ENCODE assay signal across 15 cellular contexts in the genomic region with DNA sequence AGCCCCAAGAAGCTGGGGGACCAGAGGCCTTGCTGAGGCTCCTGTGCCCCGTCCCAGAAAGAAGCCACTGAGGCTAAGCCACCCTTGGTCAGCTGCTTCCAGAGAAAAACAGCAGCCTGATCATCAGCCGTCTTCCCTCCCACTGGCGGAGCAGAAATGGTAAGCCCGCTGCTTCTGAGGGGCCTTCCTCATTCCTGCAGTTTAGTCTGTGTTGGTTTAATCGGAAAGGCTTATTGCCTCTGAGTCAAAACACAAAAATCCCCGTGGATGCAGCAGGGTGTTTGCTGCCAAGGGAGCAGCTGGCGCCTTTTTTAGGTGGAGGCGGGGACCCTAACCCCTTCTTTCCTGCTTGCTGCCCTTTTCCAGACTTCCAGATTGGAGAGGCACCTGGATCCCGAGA. TPM values are rescaled to one million over a fixed set of nuclear protein-coding genes. Genes with fewer than 3 reads are reported as not detected.
DNase-seq lines count a peak whose midpoint lies in the region; ATAC-seq, FAIRE-seq and TF ChIP-seq lines count a peak whose summit lies in the region.
"Had no signal": no experiment of that assay in that cellular context is flagged by ENCODE, and none has a peak within 500 bp of the region (broad histone marks: within the 10 kb centered on the region; RNA-seq: fewer than 3 reads in every experiment).

No MANE protein-coding gene starts in this region.

- H3K36me3 Mint-ChIP-seq in endodermal cell (ENCODE audit: low read depth) = peaks cover 4% of the 10 kb centered on the region
- H3K36me3 Mint-ChIP-seq: type B pancreatic cell had no signal

- H3K27me3 Mint-ChIP-seq in endodermal cell (ENCODE audit: insufficient read depth) = no peaks in the 10 kb centered on the region
- H3K27me3 Mint-ChIP-seq: type B pancreatic cell had no signal

- no peak overlapping the region for H3K4me3 ChIP-seq in choroid plexus epithelial cell (ENCODE audit: low read depth, low read length)
- peak overlapping the region in 1 of 2 experiments; percentile 23 for H3K4me3 ChIP-seq in mesenchymal stem cell (ENCODE audit: insufficient read depth in 1 of 2, low read depth in 1 of 2, low read length in 2 of 2)
- no peak overlapping the region for H3K4me3 ChIP-seq in subcutaneous abdominal adipose tissue (ENCODE audit: low read depth in 1 of 5, low read length in 5 of 5)
- H3K4me3 ChIP-seq in kidney (ENCODE audit: low read length in 2 of 2) = no peak overlapping the region
- no peak overlapping the region for H3K4me3 ChIP-seq in endodermal cell (ENCODE audit: low read length)

- H3K4me1 Mint-ChIP-seq in endodermal cell = peaks cover 10% of the 10 kb centered on the region

- H3K23ac ChIP-seq in mesenchymal stem cell (ENCODE audit: low read length in 2 of 2) = no peak overlapping the region

- no peak overlapping the region for H2BK5ac ChIP-seq in mesenchymal stem cell (ENCODE audit: low read depth, low read length, poor library complexity, severe bottlenecking)

- H2BK15ac ChIP-seq in mesenchymal stem cell (ENCODE audit: low read depth, poor library complexity, severe bottlenecking) = no peak overlapping the region

- H3K4ac ChIP-seq in mesenchymal stem cell (ENCODE audit: low read depth in 1 of 2, low read length in 2 of 2) = peak overlapping the region in 1 of 2 experiments; percentile 53

- no peak overlapping the region for H2AK5ac ChIP-seq in mesenchymal stem cell (ENCODE audit: low read length, severe bottlenecking)

- TF ChIP-seq CTCF in choroid plexus epithelial cell (conservative IDR thresholded peaks at IDR 0.05; ENCODE audit: low read depth, low read length) (no peak), kidney (IDR thresholded peaks at IDR 0.05; ENCODE audit: borderline replicate concordance, extremely low read depth, insufficient read depth) (no peak), endodermal cell (conservative IDR thresholded peaks at IDR 0.05) (no peak)

- no peak for FAIRE-seq in kidney (lab: Jason Lieb, UNC)
- FAIRE-seq: GM12892 had no signal

- H2BK12ac ChIP-seq in mesenchymal stem cell (ENCODE audit: low read length in 2 of 2) = no peak overlapping the region

- H3K36me3 ChIP-seq in mesenchymal stem cell (ENCODE audit: control insufficient read depth in 1 of 2, insufficient read depth in 2 of 2, low read depth in 1 of 2, low read length in 2 of 2) (peaks cover 44 to 48% of the 10 kb centered on the region in 2 experiments), subcutaneous abdominal adipose tissue (ENCODE audit: control insufficient read depth in 5 of 5, insufficient read depth in 5 of 5, low read length in 5 of 5) (peaks cover 0 to 7% (median 0%) of the 10 kb centered on the region in 5 donors), kidney (ENCODE audit: control insufficient read depth in 1 of 2, insufficient read depth in 2 of 2, low read length in 2 of 2) (no peaks in the 10 kb centered on the region), endodermal cell (ENCODE audit: control insufficient read depth, insufficient read depth, low read length) (no peaks in the 10 kb centered on the region)

- H3K4me3 Mint-ChIP-seq in endodermal cell = no peak overlapping the region
- H3K4me3 Mint-ChIP-seq: effector memory CD8-positive, alpha-beta T cell; neural crest cell; type B pancreatic cell had no signal

- no peaks in the 10 kb centered on the region for H3K27me3 ChIP-seq in mesenchymal stem cell (ENCODE audit: control insufficient read depth in 1 of 2, insufficient read depth in 1 of 2, low read length in 2 of 2)
- H3K27me3 ChIP-seq in subcutaneous abdominal adipose tissue (ENCODE audit: control insufficient read depth in 5 of 5, insufficient read depth in 4 of 5, low read length in 5 of 5) = no peaks in the 10 kb centered on the region
- H3K27me3 ChIP-seq in endodermal cell (ENCODE audit: control insufficient read depth, insufficient read depth, low read length, poor library complexity, severe bottlenecking) = no peaks in the 10 kb centered on the region

- intact Hi-C loops in kidney (cut with DNase I) = no loop called here

- H4K8ac ChIP-seq in mesenchymal stem cell (ENCODE audit: low read length) = no peak overlapping the region

- H3K4me1 ChIP-seq in mesenchymal stem cell (ENCODE audit: control insufficient read depth, insufficient read depth, low read depth, low read length) (peaks cover 54% of the 10 kb centered on the region), subcutaneous abdominal adipose tissue (ENCODE audit: control insufficient read depth in 5 of 5, insufficient read depth in 5 of 5, low read length in 5 of 5) (peaks cover 5 to 52% (median 47%) of the 10 kb centered on the region in 5 donors), kidney (ENCODE audit: control insufficient read depth in 1 of 2, insufficient read depth in 1 of 2, low read depth in 1 of 2, low read length in 2 of 2) (peaks cover 0 to 12% of the 10 kb centered on the region in 2 donors), endodermal cell (ENCODE audit: control insufficient read depth, insufficient read depth, low read length) (peaks cover 4% of the 10 kb centered on the region)

- H2BK120ac ChIP-seq in mesenchymal stem cell (ENCODE audit: low read depth, low read length) = no peak overlapping the region

- H2AFZ ChIP-seq in mesenchymal stem cell (ENCODE audit: low read depth, low read length) = no peak overlapping the region

- H3K9ac ChIP-seq in mesenchymal stem cell (ENCODE audit: low read length) = peak overlapping the region; percentile 59
- peak overlapping the region in 4 of 5 donors; percentile 1 to 63 (median 18) for H3K9ac ChIP-seq in subcutaneous abdominal adipose tissue (ENCODE audit: low read length in 5 of 5)
- H3K9ac ChIP-seq in kidney (ENCODE audit: low read length in 2 of 2) = no peak overlapping the region
- no peak overlapping the region for H3K9ac ChIP-seq in endodermal cell (ENCODE audit: extremely low read depth, low read length, poor library complexity, severe bottlenecking)

- WGBS in mesenchymal stem cell = 85% methylated on average over 8 of the region's 9 CpGs
- WGBS in endodermal cell (ENCODE audit: insufficient coverage in 1 of 2, insufficient read length in 1 of 2), 2 experiments = 91 to 95% methylated on average over 8 to 9 of the region's 9 CpGs

- no peaks in the 10 kb centered on the region for H3K9me3 ChIP-seq in mesenchymal stem cell (ENCODE audit: control insufficient read depth, low read length)
- no peaks in the 10 kb centered on the region for H3K9me3 ChIP-seq in subcutaneous abdominal adipose tissue (ENCODE audit: control insufficient read depth in 5 of 5, low read length in 5 of 5)
- H3K9me3 ChIP-seq in kidney (ENCODE audit: control insufficient read depth in 1 of 2, low read length in 2 of 2) = no peaks in the 10 kb centered on the region
- no peaks in the 10 kb centered on the region for H3K9me3 ChIP-seq in endodermal cell (ENCODE audit: control insufficient read depth, low read length)

- H3K14ac ChIP-seq in mesenchymal stem cell (ENCODE audit: low read length in 2 of 2) = no peak overlapping the region

- no peak overlapping the region for H4K91ac ChIP-seq in mesenchymal stem cell (ENCODE audit: low read length)

- no peak overlapping the region for H3K4me2 ChIP-seq in mesenchymal stem cell (ENCODE audit: low read length, poor library complexity, severe bottlenecking)

- DNase-seq in HCEC 1CT = peak; percentile 77
- peak; percentile 74 for DNase-seq in choroid plexus epithelial cell (ENCODE audit: low read depth)
- DNase-seq in mesenchymal stem cell = peak; percentile 41
- DNase-seq in kidney = no peak
- DNase-seq in endodermal cell = no peak
- DNase-seq: activated CD4-positive, alpha-beta T cell treated with anti-CD3 and anti-CD28 coated beads, Interleukin-2, amount 50 U/mL, for 48 hours; activated naive CD4-positive, alpha-beta T cell; effector memory CD8-positive, alpha-beta T cell; NK-92 treated with Interleukin-12 subunit alpha and Interleukin-12 subunit beta, amount 100 ng/mL, for 24 hours had no signal

- no peak overlapping the region for H3K27ac Mint-ChIP-seq in endodermal cell
- H3K27ac Mint-ChIP-seq: effector memory CD8-positive, alpha-beta T cell; type B pancreatic cell had no signal

- H3K27ac ChIP-seq in mesenchymal stem cell (ENCODE audit: low read length, poor library complexity, severe bottlenecking) (peak overlapping the region; percentile 47), subcutaneous abdominal adipose tissue (ENCODE audit: low read depth, low read length) (peak overlapping the region; percentile 74), kidney (ENCODE audit: low read depth in 2 of 2, low read length in 2 of 2) (peak overlapping the region in 1 of 2 donors; percentile 14), endodermal cell (ENCODE audit: low read depth, low read length) (no peak overlapping the region)

- no peaks in the 10 kb centered on the region for H3K9me3 Mint-ChIP-seq in endodermal cell
- H3K9me3 Mint-ChIP-seq: effector memory CD8-positive, alpha-beta T cell; neural crest cell; type B pancreatic cell had no signal

- no peak for ATAC-seq in HG02798 (IDR thresholded peaks at IDR 0.05; ENCODE audit: poor library complexity, unreplicated experiment)
- ATAC-seq in GM19467 (IDR thresholded peaks at IDR 0.05; ENCODE audit: unreplicated experiment) = no peak
- ATAC-seq: effector memory CD8-positive, alpha-beta T cell had no signal

- H3K79me1 ChIP-seq in mesenchymal stem cell (replicated peaks; ENCODE audit: low read length, poor library complexity, severe bottlenecking) = peaks cover 20% of the 10 kb centered on the region

- H3K18ac ChIP-seq in mesenchymal stem cell (ENCODE audit: low read depth in 1 of 2, low read length in 2 of 2) = peak overlapping the region in 1 of 2 experiments; percentile 59

RNA-seq across cellular contexts. Expression of a gene that starts 33.9 kb away (rescaled TPM):
- 34.8 TPM for polyA plus RNA-seq in mesenchymal stem cell (2013, experiment 1 of 2)
- polyA plus RNA-seq in mesenchymal stem cell (2013, experiment 2 of 2) = 35.0 TPM
- total RNA-seq in kidney = 25.9 TPM
- 12.7 TPM for polyA plus RNA-seq in kidney (ENCODE audit: insufficient read depth, low read depth, low replicate concordance)
- total RNA-seq in endodermal cell = 10 to 100 TPM; 20.4 to 26.9 TPM
- 10.5 TPM for polyA plus RNA-seq in endodermal cell (2013, experiment 1 of 2)
- 10.7 TPM for polyA plus RNA-seq in endodermal cell (2013, experiment 2 of 2)

Comparison
In these comparisons a context has a peak if more than half of its experiments do, and no peak if none do; other contexts are left out.
1. DNase-seq: peak in HCEC 1CT (single experiment), choroid plexus epithelial cell (single experiment) and mesenchymal stem cell (single experiment); none in kidney (single experiment) and endodermal cell (single experiment).
2. H3K9ac ChIP-seq: peak in mesenchymal stem cell (single experiment) and subcutaneous abdominal adipose tissue (4 of 5); none in kidney (0 of 2) and endodermal cell (single experiment).